In genomic region chr3:107235923-107236315, GRCh38 we compare ENCODE assay signal across 8 cellular contexts.
DNase-seq lines count a peak whose midpoint lies in the region; ATAC-seq and TF ChIP-seq lines count a peak whose summit lies in the region.

No MANE protein-coding gene starts in this region.

- no peak overlapping the region for H3K27ac ChIP-seq in HEK293 (ENCODE audit: extremely low read depth, low read depth, low read length)
- no peak overlapping the region for H3K27ac ChIP-seq in body of pancreas

- peak; percentile 87 for ATAC-seq in body of pancreas

- no peaks in the 10 kb centered on the region for H3K9me3 ChIP-seq in HEK293 (ENCODE audit: control insufficient read depth, insufficient read depth, low read depth, low read length)
- no peaks in the 10 kb centered on the region for H3K9me3 ChIP-seq in body of pancreas

- peak; percentile 64 for DNase-seq in activated effector memory CD4-positive, alpha-beta T cell treated with anti-CD3 and anti-CD28 coated beads, Interleukin-2, amount 50 U/mL, for 16 hours
- DNase-seq in activated effector memory CD4-positive, alpha-beta T cell treated with Interleukin-2 at 50 U/mL for 16 hours = no peak
- DNase-seq in NB4 (ENCODE audit: low read depth) (peak; percentile 77), SK-MEL-5 (ENCODE audit: low read depth, low spot score) (peak; percentile 97), body of pancreas (peak; percentile 29 to 59 (median 44)), hippocampal formation (lab: John Stamatoyannopoulos, UW) (peak; percentile 64 to 98), retina (peak; percentile 66)

- H3K4me1 ChIP-seq in HEK293 (ENCODE audit: control insufficient read depth, insufficient read depth, low read length) (no peaks in the 10 kb centered on the region; the same call in 1 of the 2 replicates), body of pancreas (peaks cover 10% of the 10 kb centered on the region)

- peak overlapping the region; percentile 20; the same call in 1 of the 2 replicates for H3K4me3 ChIP-seq in HEK293 (ENCODE audit: low read depth, low read length)
- H3K4me3 ChIP-seq in NB4 (ENCODE audit: low read depth, low read length) = peak overlapping the region; percentile 51
- H3K4me3 ChIP-seq in body of pancreas = peak overlapping the region in 1 of 2 donors; percentile 59

- no peaks in the 10 kb centered on the region for H3K27me3 ChIP-seq in body of pancreas

- WGBS in body of pancreas, 2 donors = 1% methylated on average over 5 of the region's 5 CpGs

- intact Hi-C loops in body of pancreas (cut with DNase I) = no loop called here

- no peak for TF ChIP-seq POLR2A in NB4 (IDR thresholded peaks at IDR 0.05; ENCODE audit: extremely low read depth, insufficient read length)
- TF ChIP-seq POLR2A in body of pancreas (IDR thresholded peaks at IDR 0.05) = no peak

- CTCF ChIA-PET in HEK293 (lab: Yijun Ruan, JAX) = interaction anchor here (0.6 to 3.0 kb wide), 27 partner anchors 9 to 1272 kb away, joined by 3 to 17 read pairs (median 5); no protein-coding TSS in a partner anchor

- in situ Hi-C loops in SK-MEL-5 (cut with HindIII; ENCODE audit: low pct_unique_long_range_greater_than_20kb, low sequenced_read_pairs) = no loop called here

- TF ChIP-seq CTCF in HEK293 (tag by site-specific recombination; IDR thresholded peaks at IDR 0.05) = peak; percentile 55
- peak; percentile 56 for TF ChIP-seq CTCF in NB4 (IDR thresholded peaks at IDR 0.05; ENCODE audit: low read depth, low read length)
- peak; percentile 69 to 97 (median 93) for TF ChIP-seq CTCF in body of pancreas (IDR thresholded peaks at IDR 0.05)

- H3K36me3 ChIP-seq in HEK293 (ENCODE audit: control insufficient read depth in 2 of 2, insufficient read depth in 1 of 2, low read length in 2 of 2) = no peaks in the 10 kb centered on the region
- H3K36me3 ChIP-seq in body of pancreas (replicated peaks in 1 of 2; ENCODE audit: insufficient read depth in 1 of 2, low read depth in 2 of 2) = no peaks in the 10 kb centered on the region

- POLR2A ChIA-PET in HEK293 (lab: Yijun Ruan, JAX) = no interaction called here

TF ChIP-seq in HEK293, 187 proteins besides CTCF, POLR2A, EP300 and RAD21 (continues in another document):
- TF ChIP-seq ZNF792 (tag by site-specific recombination; IDR thresholded peaks at IDR 0.05) (no peak), GLI2 (tag by site-specific recombination; IDR thresholded peaks at IDR 0.05; ENCODE audit: borderline replicate concordance, low read depth) (no peak), ZNF701 (tag by site-specific recombination; IDR thresholded peaks at IDR 0.05) (no peak), ZNF362 (tag by site-specific recombination; IDR thresholded peaks at IDR 0.05) (0 out of 2 replicates have a peak, but pooled peaks have one; percentile 25), ZNF2 (tag by site-specific recombination; IDR thresholded peaks at IDR 0.05) (0 out of 2 replicates have a peak, but pooled peaks have one; percentile 32), BCL11B (tag by site-specific recombination; IDR thresholded peaks at IDR 0.05; ENCODE audit: low read depth) (no peak), PRDM1 (tag by site-specific recombination; IDR thresholded peaks at IDR 0.05) (peak; percentile 74), ZBTB44 (tag by site-specific recombination; IDR thresholded peaks at IDR 0.05) (0 out of 2 replicates have a peak, but pooled peaks have one; percentile 30), TRIM28 (IDR thresholded peaks at IDR 0.05; ENCODE audit: borderline replicate concordance, low read length) (peak; percentile 66; the same call in 1 of the 2 replicates), ZNF623 (tag by site-specific recombination; IDR thresholded peaks at IDR 0.05) (no peak), SP7 (tag by site-specific recombination; IDR thresholded peaks at IDR 0.05) (peak; percentile 44), ZNF24 (tag by site-specific recombination; IDR thresholded peaks at IDR 0.05) (0 out of 2 replicates have a peak, but pooled peaks have one; percentile 21), ZBTB21 (tag by site-specific recombination; IDR thresholded peaks at IDR 0.05) (no peak), ZNF404 (tag by site-specific recombination; IDR thresholded peaks at IDR 0.05) (no peak), ZNF555 (tag by site-specific recombination; conservative IDR thresholded peaks at IDR 0.05) (no peak), REST (tag by site-specific recombination; IDR thresholded peaks at IDR 0.05) (no peak), ZNF16 (tag by site-specific recombination; IDR thresholded peaks at IDR 0.05; ENCODE audit: low read depth) (no peak), ZNF654 (tag by site-specific recombination; IDR thresholded peaks at IDR 0.05; ENCODE audit: low read depth) (peak; percentile 96), ZNF311 (tag by site-specific recombination; IDR thresholded peaks at IDR 0.05; ENCODE audit: borderline replicate concordance) (no peak), ZXDB (tag by site-specific recombination; IDR thresholded peaks at IDR 0.05) (no peak), ZNF366 (tag by site-specific recombination; conservative IDR thresholded peaks at IDR 0.05) (peak; percentile 58; the same call in 1 of the 2 replicates), ZNF292 (tag by site-specific recombination; IDR thresholded peaks at IDR 0.05; ENCODE audit: borderline replicate concordance, low read depth) (no peak), SCRT1 (tag by site-specific recombination; IDR thresholded peaks at IDR 0.05; ENCODE audit: borderline replicate concordance) (0 out of 2 replicates have a peak, but pooled peaks have one; percentile 32), PRDM6 (tag by site-specific recombination; IDR thresholded peaks at IDR 0.05) (peak; percentile 92), ZNF660 (tag by site-specific recombination; IDR thresholded peaks at IDR 0.05) (0 out of 2 replicates have a peak, but pooled peaks have one; percentile 81), ZBTB7A (tag by site-specific recombination; IDR thresholded peaks at IDR 0.05; ENCODE audit: low read depth) (no peak), GLIS1 (tag by site-specific recombination; IDR thresholded peaks at IDR 0.05) (no peak)
